In the genomic region with DNA sequence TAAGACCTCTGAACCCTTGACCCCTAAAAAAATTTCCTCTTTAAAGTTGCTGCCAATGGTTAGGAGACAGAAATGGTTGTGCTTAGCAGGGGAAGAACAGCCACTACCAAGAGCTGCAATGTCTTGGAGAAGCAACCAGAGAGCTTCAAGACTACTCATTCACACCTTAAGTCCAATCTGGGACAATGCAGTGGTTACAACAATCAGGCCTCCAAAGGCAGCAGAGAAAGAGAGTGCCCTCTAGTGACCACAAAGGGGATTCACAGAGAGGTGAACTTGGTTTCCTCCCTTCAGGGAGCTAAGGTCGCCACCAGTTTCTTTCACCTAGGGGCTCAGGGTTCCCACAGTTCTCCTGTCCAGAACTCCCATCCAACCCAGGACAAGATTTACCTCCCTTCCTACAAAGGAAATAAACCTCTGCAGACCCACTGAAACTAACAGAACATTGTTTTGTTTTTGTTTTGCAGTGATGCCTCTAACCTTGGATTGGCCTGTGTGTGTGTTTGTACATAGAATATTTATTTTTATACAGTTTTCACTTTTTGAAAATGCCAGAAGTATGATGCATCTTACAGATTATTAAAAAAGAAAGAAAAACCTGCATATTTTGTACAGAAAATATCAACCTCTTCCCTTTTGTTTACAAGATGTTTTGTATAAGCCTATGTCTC, we compare ENCODE assay signal across 8 cellular contexts.
DNase-seq lines count a peak whose midpoint lies in the region; ATAC-seq lines count a peak whose summit lies in the region.

No MANE protein-coding gene starts in this region.

- no peaks in the 10 kb centered on the region for H3K4me1 Mint-ChIP-seq in activated CD8-positive, alpha-beta T cell treated with anti-CD3 and anti-CD28 coated beads, Interleukin-2, amount 10 ng/mL, durations not matched to agents 7 days and 5 days (ENCODE audit: low read depth)
- H3K4me1 Mint-ChIP-seq in stimulated activated effector memory CD8-positive, alpha-beta T cell treated with anti-CD3 and anti-CD28 coated beads, Interleukin-12 subunit alpha, Interleukin-12 subunit beta, amount 100 ng/mL, for 72 hours, result no peaks in the 10 kb centered on the region

- H3K36me3 Mint-ChIP-seq in activated CD8-positive, alpha-beta T cell treated with anti-CD3 and anti-CD28 coated beads, Interleukin-2, amount 10 ng/mL, durations not matched to agents 7 days and 5 days (ENCODE audit: low read depth), result no peaks in the 10 kb centered on the region
- no peaks in the 10 kb centered on the region for H3K36me3 Mint-ChIP-seq in stimulated activated effector memory CD8-positive, alpha-beta T cell treated with anti-CD3 and anti-CD28 coated beads, Interleukin-12 subunit alpha, Interleukin-12 subunit beta, amount 100 ng/mL, for 72 hours

- DNase-seq in DMS79 treated with DMSO at 0.1 percent for 48 hours (lab: John Stamatoyannopoulos, UW), result peak; percentile 24
- no peak for DNase-seq in DMS79 (lab: John Stamatoyannopoulos, UW)
- DNase-seq in H7, result peak; percentile 82
- peak; percentile 28 for DNase-seq in NCI-H2107 treated with DMSO at 0.1 percent for 48 hours (lab: John Stamatoyannopoulos, UW; ENCODE audit: unreplicated experiment)
- DNase-seq in activated CD8-positive, alpha-beta T cell treated with anti-CD3 and anti-CD28 coated beads, Interleukin-2, amount 10 ng/mL, durations not matched to agents 7 days and 5 days, result peak; percentile 50
- no peak for DNase-seq in left ventricle myocardium superior
- DNase-seq in stimulated activated effector memory CD8-positive, alpha-beta T cell treated with anti-CD3 and anti-CD28 coated beads, Interleukin-12 subunit alpha, Interleukin-12 subunit beta, amount 100 ng/mL, for 72 hours (ENCODE audit: low spot score in 2 of 2), result no peak

- H3K27me3 ChIP-seq in H7 (ENCODE audit: control insufficient read depth, insufficient read depth, low read length), result no peaks in the 10 kb centered on the region

- intact Hi-C loops in left ventricle myocardium superior (cut with micrococcal nuclease), result no loop called here

- no peaks in the 10 kb centered on the region for H3K9me3 Mint-ChIP-seq in activated CD8-positive, alpha-beta T cell treated with anti-CD3 and anti-CD28 coated beads, Interleukin-2, amount 10 ng/mL, durations not matched to agents 7 days and 5 days (ENCODE audit: insufficient read depth)
- no peaks in the 10 kb centered on the region for H3K9me3 Mint-ChIP-seq in stimulated activated effector memory CD8-positive, alpha-beta T cell treated with anti-CD3 and anti-CD28 coated beads, Interleukin-12 subunit alpha, Interleukin-12 subunit beta, amount 100 ng/mL, for 72 hours

- H3K4me3 ChIP-seq in H7 (ENCODE audit: insufficient read depth, low read depth, low read length), result no peak overlapping the region

- H3K4me3 Mint-ChIP-seq in activated CD8-positive, alpha-beta T cell treated with anti-CD3 and anti-CD28 coated beads, Interleukin-2, amount 10 ng/mL, durations not matched to agents 7 days and 5 days, result no peak overlapping the region
- H3K4me3 Mint-ChIP-seq in stimulated activated effector memory CD8-positive, alpha-beta T cell treated with anti-CD3 and anti-CD28 coated beads, Interleukin-12 subunit alpha, Interleukin-12 subunit beta, amount 100 ng/mL, for 72 hours, result no peak overlapping the region

- POLR2A ChIA-PET in activated CD8-positive, alpha-beta T cell treated with anti-CD3 and anti-CD28 coated beads, Interleukin-2, amount 10 ng/mL, durations not matched to agents 7 days and 5 days (lab: Charles Lee), result no interaction called here

- no peaks in the 10 kb centered on the region for H3K36me3 ChIP-seq in H7 (replicated peaks; ENCODE audit: control insufficient read depth, insufficient read depth, low read length)

- peak; percentile 78 for ATAC-seq in activated CD8-positive, alpha-beta T cell treated with anti-CD3 and anti-CD28 coated beads, Interleukin-2, amount 10 ng/mL, durations not matched to agents 7 days and 5 days
- ATAC-seq in left ventricle myocardium superior, result peak; percentile 50
- peak; percentile 59 for ATAC-seq in stimulated activated effector memory CD8-positive, alpha-beta T cell treated with anti-CD3 and anti-CD28 coated beads, Interleukin-12 subunit alpha, Interleukin-12 subunit beta, amount 100 ng/mL, for 72 hours
- no peak for ATAC-seq in GM21526 (IDR thresholded peaks at IDR 0.05; ENCODE audit: low FRiP score, unreplicated experiment)

- H3K27ac Mint-ChIP-seq in activated CD8-positive, alpha-beta T cell treated with anti-CD3 and anti-CD28 coated beads, Interleukin-2, amount 10 ng/mL, durations not matched to agents 7 days and 5 days, result no peak overlapping the region
- no peak overlapping the region for H3K27ac Mint-ChIP-seq in stimulated activated effector memory CD8-positive, alpha-beta T cell treated with anti-CD3 and anti-CD28 coated beads, Interleukin-12 subunit alpha, Interleukin-12 subunit beta, amount 100 ng/mL, for 72 hours

- CTCF ChIA-PET in activated CD8-positive, alpha-beta T cell treated with anti-CD3 and anti-CD28 coated beads, Interleukin-2, amount 10 ng/mL, durations not matched to agents 7 days and 5 days (lab: Charles Lee), result interaction anchor here (0.6 to 3.6 kb wide), 29 partner anchors 9 to 406 kb away, joined by 3 to 36 read pairs (median 4); a partner anchor contains a TSS

- peaks cover 15% of the 10 kb centered on the region for H3K27me3 Mint-ChIP-seq in activated CD8-positive, alpha-beta T cell treated with anti-CD3 and anti-CD28 coated beads, Interleukin-2, amount 10 ng/mL, durations not matched to agents 7 days and 5 days (ENCODE audit: low read depth)

Comparison
In these comparisons a context has a peak if more than half of its experiments do, and no peak if none do; other contexts are left out.
1. DNase-seq: peak in DMS79 treated with DMSO at 0.1 percent for 48 hours (single experiment), H7 (single experiment), NCI-H2107 treated with DMSO at 0.1 percent for 48 hours (single experiment) and activated CD8-positive, alpha-beta T cell treated with anti-CD3 and anti-CD28 coated beads, Interleukin-2, amount 10 ng/mL, durations not matched to agents 7 days and 5 days (single experiment); none in DMS79 (single experiment), left ventricle myocardium superior (single experiment) and stimulated activated effector memory CD8-positive, alpha-beta T cell treated with anti-CD3 and anti-CD28 coated beads, Interleukin-12 subunit alpha, Interleukin-12 subunit beta, amount 100 ng/mL, for 72 hours (0 of 2).